Comparison of ENCODE assay signal across 27 cellular contexts in the genomic region with DNA sequence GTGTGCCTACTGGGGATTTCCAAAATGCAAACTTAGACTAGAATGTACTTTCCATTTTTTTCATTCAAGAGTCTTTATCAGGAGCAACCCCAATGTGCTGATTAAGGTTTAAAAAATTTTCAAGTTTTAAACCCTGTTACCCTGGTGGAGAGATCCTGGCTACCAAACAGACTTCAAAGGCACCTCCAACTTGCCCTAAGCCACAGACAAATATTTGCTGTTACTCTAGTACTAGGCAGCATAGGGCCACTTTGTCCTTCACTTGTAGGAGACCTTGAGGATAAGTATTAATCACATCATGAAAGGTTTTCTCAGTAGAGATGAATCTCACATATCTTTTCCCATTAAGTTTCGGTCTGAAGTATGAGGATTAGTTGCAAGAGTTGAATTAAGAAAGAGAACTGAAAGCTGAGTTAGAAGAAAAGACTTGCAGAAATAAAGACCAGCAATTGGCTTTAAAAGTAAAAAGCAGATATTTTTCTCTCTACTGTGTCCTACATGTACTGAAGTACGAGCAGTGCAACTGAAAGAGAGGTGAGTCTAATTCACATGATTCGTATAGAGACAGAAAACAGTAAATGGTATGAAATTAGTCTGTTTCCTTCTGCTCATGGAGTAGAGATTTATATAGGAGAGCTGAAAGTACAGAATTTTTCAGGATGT. TPM values are rescaled to one million over a fixed set of nuclear protein-coding genes. Genes with fewer than 3 reads are reported as not detected.
A peak's percentile ranks its signal among the peaks of the same experiment; 100 is the strongest.
DNase-seq lines count a peak whose midpoint lies in the region; ATAC-seq, FAIRE-seq and TF ChIP-seq lines count a peak whose summit lies in the region.
"Had no signal": no experiment of that assay in that cellular context is flagged by ENCODE, and none has a peak within 500 bp of the region (broad histone marks: within the 10 kb centered on the region; RNA-seq: fewer than 3 reads in every experiment).

No MANE protein-coding gene starts in this region.

- H4K20me1 ChIP-seq in mammary epithelial cell (ENCODE audit: insufficient read depth, low read length) (no peaks in the 10 kb centered on the region), keratinocyte (ENCODE audit: control insufficient read depth, extremely low read depth, insufficient read depth, low read length) (no peaks in the 10 kb centered on the region)
- H4K20me1 ChIP-seq: BLaER1 treated with 17β-estradiol and CSF1 and Interleukin-3, amounts not matched to agents 10 nM and 100 nM had no signal

- intact Hi-C loops in mammary epithelial cell (cut with micrococcal nuclease), result no loop called here
- intact Hi-C loops in MCF 10A (cut with micrococcal nuclease), result no loop called here

- in situ Hi-C loops in mammary epithelial cell (cut with MboI; ENCODE audit: low sequenced_read_pairs in 2 of 2), result no loop called here

- CTCF ChIA-PET in mammary epithelial cell (lab: Charles Lee; ENCODE audit: low non-redundant PET) (no interaction called here), MCF 10A (lab: Yijun Ruan, JAX) (interaction anchor here (2.1 kb wide), 1 partner anchor 128 kb away, joined by 6 read pairs; no protein-coding TSS in a partner anchor)

- BruUV-seq in mammary epithelial cell (replicated peaks; lab: Mats Ljungman, UMichigan) (no TSS peak), MCF 10A (replicated peaks; lab: Mats Ljungman, UMichigan) (no TSS peak)

- H3K79me2 ChIP-seq in mammary epithelial cell (ENCODE audit: insufficient read depth, low read length) (no peaks in the 10 kb centered on the region), keratinocyte (ENCODE audit: control insufficient read depth, insufficient read depth, low read length) (no peaks in the 10 kb centered on the region)

- H3K9ac ChIP-seq in mammary epithelial cell (ENCODE audit: insufficient read depth, low read length) (no peak overlapping the region), keratinocyte (ENCODE audit: control insufficient read depth, extremely low read depth, insufficient read depth, low read length) (no peak overlapping the region)
- H3K9ac ChIP-seq: BLaER1 treated with 17β-estradiol and CSF1 and Interleukin-3, amounts not matched to agents 10 nM and 100 nM had no signal

- TF ChIP-seq CTCF in mammary epithelial cell (conservative IDR thresholded peaks at IDR 0.05 in 1 of 2, IDR thresholded peaks at IDR 0.05 in 1 of 2; ENCODE audit: extremely low read depth in 1 of 2, insufficient read depth in 1 of 2, low read depth in 1 of 2, low read length in 2 of 2), result no peak
- TF ChIP-seq CTCF in MCF 10A (IDR thresholded peaks at IDR 0.05; ENCODE audit: unreplicated experiment), result no peak
- no peak for TF ChIP-seq CTCF in keratinocyte (optimal IDR thresholded peaks at IDR 0.05 in 1 of 3, IDR thresholded peaks at IDR 0.05 in 1 of 3, conservative IDR thresholded peaks at IDR 0.05 in 1 of 3; ENCODE audit: extremely low read depth in 1 of 3, insufficient read depth in 2 of 3, low read length in 3 of 3)
- TF ChIP-seq CTCF in thoracic aorta (IDR thresholded peaks at IDR 0.05), result no peak

- no peaks in the 10 kb centered on the region for H3K9me3 Mint-ChIP-seq in MCF 10A (ENCODE audit: unreplicated experiment)

- H3K4me3 Mint-ChIP-seq in MCF 10A (ENCODE audit: unreplicated experiment), result no peak overlapping the region
- H3K4me3 Mint-ChIP-seq: naive B cell had no signal

- H3K36me3 ChIP-seq in mammary epithelial cell (ENCODE audit: insufficient read depth, low read length) (no peaks in the 10 kb centered on the region), keratinocyte (ENCODE audit: control insufficient read depth in 2 of 2, extremely low read depth in 1 of 2, insufficient read depth in 2 of 2, low read length in 2 of 2) (no peaks in the 10 kb centered on the region), thoracic aorta (no peaks in the 10 kb centered on the region)
- H3K36me3 ChIP-seq: BLaER1 treated with 17β-estradiol and CSF1 and Interleukin-3, amounts not matched to agents 10 nM and 100 nM; esophagus squamous epithelium; upper lobe of left lung had no signal

- dilution Hi-C loops in mammary epithelial cell (cut with HindIII; ENCODE audit: low sequenced_read_pairs) (no loop called here), keratinocyte (cut with MboI; ENCODE audit: extremely low pct_ligation_motif_present, low sequenced_read_pairs) (no loop called here)

- H3K27ac ChIP-seq in mammary epithelial cell (ENCODE audit: insufficient read depth, low read depth, low read length), result no peak overlapping the region
- no peak overlapping the region for H3K27ac ChIP-seq in keratinocyte (ENCODE audit: control insufficient read depth, insufficient read depth, low read length)
- H3K27ac ChIP-seq in thoracic aorta, result peak overlapping the region in 1 of 2 donors; percentile 7
- H3K27ac ChIP-seq: BLaER1 treated with 17β-estradiol and CSF1 and Interleukin-3, amounts not matched to agents 10 nM and 100 nM; esophagus squamous epithelium had no signal

- H2AFZ ChIP-seq in mammary epithelial cell (ENCODE audit: low read depth, low read length), result no peak overlapping the region
- H2AFZ ChIP-seq in keratinocyte (ENCODE audit: control insufficient read depth, low read length), result no peak overlapping the region

- H3K4me1 Mint-ChIP-seq in MCF 10A (ENCODE audit: insufficient read depth, unreplicated experiment), result peaks cover 20% of the 10 kb centered on the region

- H3K27me3 ChIP-seq in mammary epithelial cell (ENCODE audit: insufficient read depth, low read length) (no peaks in the 10 kb centered on the region), keratinocyte (ENCODE audit: control insufficient read depth, extremely low read depth, insufficient read depth, low read length) (no peaks in the 10 kb centered on the region), thoracic aorta (replicated peaks; ENCODE audit: insufficient read depth) (no peaks in the 10 kb centered on the region)
- H3K27me3 ChIP-seq: BLaER1 treated with 17β-estradiol and CSF1 and Interleukin-3, amounts not matched to agents 10 nM and 100 nM; esophagus squamous epithelium; upper lobe of left lung had no signal

- peak; percentile 5 for FAIRE-seq in keratinocyte (lab: Jason Lieb, UNC)
- FAIRE-seq: A204.1, G401.6 had no signal

- H3K27ac Mint-ChIP-seq in MCF 10A (ENCODE audit: low read depth, unreplicated experiment), result no peak overlapping the region
- H3K27ac Mint-ChIP-seq: IgD-negative memory B cell had no signal

- H3K9me3 ChIP-seq in mammary epithelial cell (replicated peaks; ENCODE audit: insufficient read depth, low read length), result no peaks in the 10 kb centered on the region
- H3K9me3 ChIP-seq in keratinocyte (ENCODE audit: control insufficient read depth, low read depth, low read length), result no peaks in the 10 kb centered on the region
- H3K9me3 ChIP-seq in thoracic aorta, result no peaks in the 10 kb centered on the region
- H3K9me3 ChIP-seq: esophagus squamous epithelium, upper lobe of left lung had no signal

- H3K4me1 ChIP-seq in mammary epithelial cell (ENCODE audit: insufficient read depth, low read length) (peaks cover 17% of the 10 kb centered on the region), keratinocyte (ENCODE audit: control insufficient read depth, extremely low read depth, insufficient read depth, low read length) (peaks cover 22% of the 10 kb centered on the region), thoracic aorta (ENCODE audit: control insufficient read depth in 1 of 2, low read depth in 2 of 2) (peaks cover 31 to 44% of the 10 kb centered on the region in 2 donors)
- H3K4me1 ChIP-seq: BLaER1 treated with 17β-estradiol and CSF1 and Interleukin-3, amounts not matched to agents 10 nM and 100 nM had no signal

- no peaks in the 10 kb centered on the region for H3K9me1 ChIP-seq in keratinocyte (ENCODE audit: control insufficient read depth, extremely low read depth, insufficient read depth, low read length)

- 96% methylated on average over 3 of the region's 3 CpGs for WGBS in mammary epithelial cell (ENCODE audit: low coverage, missing lambda C conversion rate)

- H3K4me2 ChIP-seq in mammary epithelial cell (ENCODE audit: insufficient read depth, low read depth, low read length) (no peak overlapping the region), keratinocyte (ENCODE audit: control insufficient read depth, extremely low read depth, insufficient read depth, low read depth, low read length) (no peak overlapping the region)
- H3K4me2 ChIP-seq: BLaER1 treated with 17β-estradiol and CSF1 and Interleukin-3, amounts not matched to agents 10 nM and 100 nM had no signal

- no peaks in the 10 kb centered on the region for H3K27me3 Mint-ChIP-seq in MCF 10A (ENCODE audit: insufficient read depth, unreplicated experiment)

- DNase-seq in mammary epithelial cell, result peak; percentile 14
- no peak for DNase-seq in MCF 10A (ENCODE audit: unreplicated experiment)
- peak; percentile 27 to 45 for DNase-seq in SHP77 (lab: John Stamatoyannopoulos, UW)
- no peak for DNase-seq in keratinocyte (ENCODE audit: low read depth, low spot score)
- DNase-seq in thoracic aorta (ENCODE audit: low spot score), result no peak
- no peak for DNase-seq in SIG-M5 treated with dmso at 0.1 percent for 504 hours (lab: John Stamatoyannopoulos, UW; ENCODE audit: unreplicated experiment)
- no peak for DNase-seq in central memory CD4-positive, alpha-beta T cell
- DNase-seq: activated CD4-positive, alpha-beta T cell treated with anti-CD3 and anti-CD28 coated beads, Interleukin-2, amount 50 U/mL, for 1 hour; activated CD8-positive, alpha-beta memory T cell treated with anti-CD3 and anti-CD28 coated beads, Interleukin-2, amount 50 U/mL, for 48 hours; amygdala; effector CD8-positive, alpha-beta T cell; esophagus squamous epithelium; glutamatergic neuron; HCEC 1CT; naive B cell; NCI-H187 treated with DMSO at 0.1 percent for 48 hours; NCI-H345; NK-92 treated with Interleukin-12 subunit alpha and Interleukin-12 subunit beta, amount 100 ng/mL, for 24 hours; stimulated activated naive CD8-positive, alpha-beta T cell treated with anti-CD3 and anti-CD28 coated beads, Interleukin-15, Interleukin-2, amounts not matched to agents 100 U/mL and 50 U/mL, for 24 hours; T-helper 1 cell; upper lobe of left lung had no signal

- ATAC-seq in thoracic aorta (ENCODE audit: insufficient number of reproducible peaks, low FRiP score, low read depth) (no peak), HG03095 (IDR thresholded peaks at IDR 0.05; ENCODE audit: unreplicated experiment) (no peak)
- ATAC-seq: sciatic nerve; stimulated activated naive CD8-positive, alpha-beta T cell treated with anti-CD3 and anti-CD28 coated beads, Interleukin-15, Interleukin-2, amounts not matched to agents 100 U/mL and 50 U/mL, for 24 hours had no signal

- peaks cover 16% of the 10 kb centered on the region for H3K36me3 Mint-ChIP-seq in MCF 10A (ENCODE audit: insufficient read depth, unreplicated experiment)
- H3K36me3 Mint-ChIP-seq: IgD-negative memory B cell, naive B cell had no signal

- H3K4me3 ChIP-seq in mammary epithelial cell (replicated peaks in 1 of 3; ENCODE audit: insufficient read depth in 1 of 3, low read depth in 2 of 3, low read length in 3 of 3) (no peak overlapping the region), keratinocyte (ENCODE audit: control insufficient read depth in 2 of 3, extremely low read depth in 1 of 3, insufficient read depth in 2 of 3, low read depth in 1 of 3, low read length in 3 of 3) (no peak overlapping the region), thoracic aorta (peak overlapping the region; percentile 44)
- H3K4me3 ChIP-seq: BLaER1 treated with 17β-estradiol and CSF1 and Interleukin-3, amounts not matched to agents 10 nM and 100 nM; esophagus squamous epithelium; upper lobe of left lung had no signal

- POLR2A ChIA-PET in MCF 10A (lab: Yijun Ruan, JAX), result interaction anchor here (2.9 kb wide), 1 partner anchor 43 kb away, joined by 16 read pairs; no protein-coding TSS in a partner anchor

RNA-seq across cellular contexts. Expression of a gene that starts 28.3 kb away (rescaled TPM):
- 10 to 100 TPM; 38.6 to 47.2 TPM for total RNA-seq in mammary epithelial cell
- polyA plus RNA-seq in mammary epithelial cell, result 9.0 TPM
- polyA minus RNA-seq in mammary epithelial cell, result 8.8 TPM
- total RNA-seq in MCF 10A (2022), result 53.0 and 96.4 TPM in 2 replicates
- polyA plus RNA-seq in keratinocyte, result 8.3 to 19.5 TPM (median 11.1 TPM) in 3 replicates
- 8.9 TPM for polyA plus RNA-seq in keratinocyte (2011; ENCODE audit: low read depth)
- polyA plus RNA-seq in keratinocyte (2011; cell fraction: cytosol; rRNA removed), result 6.5 and 11.0 TPM in 2 replicates
- 30.2 and 34.8 TPM in 2 replicates for polyA plus RNA-seq in keratinocyte (2011; cell fraction: nucleus; rRNA removed)
- polyA plus RNA-seq in keratinocyte (2012; ENCODE audit: low replicate concordance), result 7.4 and 11.4 TPM in 2 replicates
- polyA minus RNA-seq in keratinocyte, result 15.6 to 44.6 TPM (median 18.6 TPM) in 3 replicates
- 7.1 TPM for polyA minus RNA-seq in keratinocyte (2011; cell fraction: cytosol; rRNA and poly(A)+ RNA removed)
- polyA minus RNA-seq in keratinocyte (2011; cell fraction: nucleus; rRNA and poly(A)+ RNA removed), result 41.9 and 51.6 TPM in 2 replicates
- 10 to 100 TPM; 72.3 to 79.2 TPM for total RNA-seq in thoracic aorta
- polyA plus RNA-seq: IgD-negative memory B cell had no signal

Comparison
In these comparisons a context has a peak if more than half of its experiments do, and no peak if none do; other contexts are left out.
1. DNase-seq: peak in mammary epithelial cell (single experiment) and SHP77 (2 of 2); none in MCF 10A (single experiment), keratinocyte (single experiment), thoracic aorta (single experiment), SIG-M5 treated with dmso at 0.1 percent for 504 hours (single experiment) and central memory CD4-positive, alpha-beta T cell (single experiment).